9 cellular contexts compared by ENCODE assay signal in the genomic region with DNA sequence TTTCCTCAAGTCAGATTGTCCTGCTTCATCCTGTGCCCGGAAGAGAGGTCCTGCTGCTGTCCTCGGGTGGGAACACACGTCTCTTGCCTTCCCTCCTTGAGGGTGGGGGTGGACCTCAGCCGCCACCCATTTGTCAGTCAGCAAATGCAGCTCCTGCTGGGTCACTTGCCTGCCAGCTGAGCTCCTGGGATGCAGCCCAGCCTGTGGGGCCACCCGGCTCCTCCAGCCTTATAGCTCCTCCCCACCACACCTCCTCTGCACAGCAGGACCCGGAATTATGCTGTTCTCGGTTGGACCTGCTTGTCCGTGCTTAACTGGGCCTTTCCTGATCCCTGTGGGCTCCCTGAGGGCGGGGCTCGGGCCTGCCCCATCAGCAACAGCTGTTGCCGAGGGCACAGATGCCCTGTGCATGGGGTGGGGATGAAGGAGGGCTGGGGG. TPM values are rescaled to one million over a fixed set of nuclear protein-coding genes. Genes with fewer than 3 reads are reported as not detected.
A peak's percentile ranks its signal among the peaks of the same experiment; 100 is the strongest.
DNase-seq lines count a peak whose midpoint lies in the region; ATAC-seq and TF ChIP-seq lines count a peak whose summit lies in the region.
"Had no signal": no experiment of that assay in that cellular context is flagged by ENCODE, and none has a peak within 500 bp of the region (broad histone marks: within the 10 kb centered on the region; RNA-seq: fewer than 3 reads in every experiment).

No MANE protein-coding gene starts in this region.

- H3K27me3 Mint-ChIP-seq in HFFc6 (ENCODE audit: insufficient read depth): no peaks in the 10 kb centered on the region
- peaks cover 24 to 55% of the 10 kb centered on the region in 2 donors for H3K27me3 Mint-ChIP-seq in stimulated activated naive B cell treated with anti-CD40 and anti-IgM and Interleukin-4, amounts not matched to agents 10 μg/mL and 1 μg/mL and 100 μg/mL, for 72 hours
- peaks cover 3% of the 10 kb centered on the region for H3K27me3 Mint-ChIP-seq in activated CD8-positive, alpha-beta T cell treated with anti-CD3 and anti-CD28 coated beads, Interleukin-2, amount 10 ng/mL, durations not matched to agents 7 days and 5 days (ENCODE audit: low read depth)

- CTCF ChIA-PET in activated CD8-positive, alpha-beta T cell treated with anti-CD3 and anti-CD28 coated beads, Interleukin-2, amount 10 ng/mL, durations not matched to agents 7 days and 5 days (lab: Charles Lee): no interaction called here

- no peak for TF ChIP-seq CTCF in HFFc6 (IDR thresholded peaks at IDR 0.05)

- H3K9me3 Mint-ChIP-seq in HFFc6: no peaks in the 10 kb centered on the region
- H3K9me3 Mint-ChIP-seq in stimulated activated naive B cell treated with anti-CD40 and anti-IgM and Interleukin-4, amounts not matched to agents 10 μg/mL and 1 μg/mL and 100 μg/mL, for 72 hours: no peaks in the 10 kb centered on the region
- no peaks in the 10 kb centered on the region for H3K9me3 Mint-ChIP-seq in activated CD8-positive, alpha-beta T cell treated with anti-CD3 and anti-CD28 coated beads, Interleukin-2, amount 10 ng/mL, durations not matched to agents 7 days and 5 days (ENCODE audit: insufficient read depth)

- ATAC-seq in stimulated activated naive CD8-positive, alpha-beta T cell treated with anti-CD3 and anti-CD28 coated beads, Interleukin-15, Interleukin-2, amounts not matched to agents 100 U/mL and 50 U/mL, for 24 hours: no peak
- no peak for ATAC-seq in stimulated activated naive B cell treated with anti-CD40 and anti-IgM and Interleukin-4, amounts not matched to agents 10 μg/mL and 1 μg/mL and 100 μg/mL, for 72 hours (replicated peaks)
- ATAC-seq in activated CD8-positive, alpha-beta T cell treated with anti-CD3 and anti-CD28 coated beads, Interleukin-2, amount 10 ng/mL, durations not matched to agents 7 days and 5 days: no peak
- ATAC-seq in GM18498 (IDR thresholded peaks at IDR 0.05; ENCODE audit: unreplicated experiment): no peak

- H3K27me3 ChIP-seq in subcutaneous abdominal adipose tissue (ENCODE audit: control insufficient read depth in 5 of 5, insufficient read depth in 4 of 5, low read length in 5 of 5): no peaks in the 10 kb centered on the region

- H3K9ac ChIP-seq in subcutaneous abdominal adipose tissue (ENCODE audit: low read length in 5 of 5): peak overlapping the region in 2 of 5 donors; percentile 48 to 51

- no peak overlapping the region for H3K27ac Mint-ChIP-seq in HFFc6
- no peak overlapping the region for H3K27ac Mint-ChIP-seq in stimulated activated naive B cell treated with anti-CD40 and anti-IgM and Interleukin-4, amounts not matched to agents 10 μg/mL and 1 μg/mL and 100 μg/mL, for 72 hours
- no peak overlapping the region for H3K27ac Mint-ChIP-seq in activated CD8-positive, alpha-beta T cell treated with anti-CD3 and anti-CD28 coated beads, Interleukin-2, amount 10 ng/mL, durations not matched to agents 7 days and 5 days

- peak overlapping the region in 2 of 5 donors; percentile 14 to 32 for H3K4me3 ChIP-seq in subcutaneous abdominal adipose tissue (ENCODE audit: low read depth in 1 of 5, low read length in 5 of 5)

- DNase-seq in HFFc6: peak; percentile 49
- DNase-seq in astrocyte of the hippocampus (ENCODE audit: low read depth, low spot score): peak; percentile 80
- DNase-seq in hepatic stellate cell (ENCODE audit: low spot score): peak; percentile 79
- DNase-seq in stimulated activated naive CD8-positive, alpha-beta T cell treated with anti-CD3 and anti-CD28 coated beads, Interleukin-15, Interleukin-2, amounts not matched to agents 100 U/mL and 50 U/mL, for 24 hours: no peak
- no peak for DNase-seq in stimulated activated naive B cell treated with anti-CD40 and anti-IgM and Interleukin-4, amounts not matched to agents 10 μg/mL and 1 μg/mL and 100 μg/mL, for 72 hours
- no peak for DNase-seq in activated CD8-positive, alpha-beta T cell treated with anti-CD3 and anti-CD28 coated beads, Interleukin-2, amount 10 ng/mL, durations not matched to agents 7 days and 5 days
- DNase-seq: activated CD4-positive, CD25-positive, alpha-beta regulatory T cell treated with anti-CD3 and anti-CD28 coated beads, Interleukin-2, amount 50 U/mL, for 72 hours had no signal

- no peak overlapping the region for H3K4me3 Mint-ChIP-seq in HFFc6
- no peak overlapping the region for H3K4me3 Mint-ChIP-seq in stimulated activated naive B cell treated with anti-CD40 and anti-IgM and Interleukin-4, amounts not matched to agents 10 μg/mL and 1 μg/mL and 100 μg/mL, for 72 hours
- no peak overlapping the region for H3K4me3 Mint-ChIP-seq in activated CD8-positive, alpha-beta T cell treated with anti-CD3 and anti-CD28 coated beads, Interleukin-2, amount 10 ng/mL, durations not matched to agents 7 days and 5 days

- POLR2A ChIA-PET in activated CD8-positive, alpha-beta T cell treated with anti-CD3 and anti-CD28 coated beads, Interleukin-2, amount 10 ng/mL, durations not matched to agents 7 days and 5 days (lab: Charles Lee): interaction anchor here (0.6 kb wide), 1 partner anchor 243 kb away, joined by 4 read pairs; the partner anchor contains the start of gene WDR5

- H3K27ac ChIP-seq in subcutaneous abdominal adipose tissue (ENCODE audit: low read depth, low read length): peak overlapping the region; percentile 41

- H3K36me3 ChIP-seq in subcutaneous abdominal adipose tissue (ENCODE audit: control insufficient read depth in 5 of 5, insufficient read depth in 5 of 5, low read length in 5 of 5): peaks cover 0 to 3% (median 0%) of the 10 kb centered on the region in 5 donors

- no peaks in the 10 kb centered on the region for H3K36me3 Mint-ChIP-seq in HFFc6 (ENCODE audit: low read depth)
- H3K36me3 Mint-ChIP-seq in stimulated activated naive B cell treated with anti-CD40 and anti-IgM and Interleukin-4, amounts not matched to agents 10 μg/mL and 1 μg/mL and 100 μg/mL, for 72 hours: no peaks in the 10 kb centered on the region
- H3K36me3 Mint-ChIP-seq in activated CD8-positive, alpha-beta T cell treated with anti-CD3 and anti-CD28 coated beads, Interleukin-2, amount 10 ng/mL, durations not matched to agents 7 days and 5 days (ENCODE audit: low read depth): no peaks in the 10 kb centered on the region

- peaks cover 17% of the 10 kb centered on the region for H3K4me1 Mint-ChIP-seq in HFFc6 (ENCODE audit: low read depth)
- H3K4me1 Mint-ChIP-seq in stimulated activated naive B cell treated with anti-CD40 and anti-IgM and Interleukin-4, amounts not matched to agents 10 μg/mL and 1 μg/mL and 100 μg/mL, for 72 hours: peaks cover 31 to 45% of the 10 kb centered on the region in 2 donors
- peaks cover 26% of the 10 kb centered on the region for H3K4me1 Mint-ChIP-seq in activated CD8-positive, alpha-beta T cell treated with anti-CD3 and anti-CD28 coated beads, Interleukin-2, amount 10 ng/mL, durations not matched to agents 7 days and 5 days (ENCODE audit: low read depth)

- no peaks in the 10 kb centered on the region for H3K9me3 ChIP-seq in subcutaneous abdominal adipose tissue (ENCODE audit: control insufficient read depth in 5 of 5, low read length in 5 of 5)

- peaks cover 28 to 99% (median 95%) of the 10 kb centered on the region in 5 donors for H3K4me1 ChIP-seq in subcutaneous abdominal adipose tissue (ENCODE audit: control insufficient read depth in 5 of 5, insufficient read depth in 5 of 5, low read length in 5 of 5)

RNA-seq across cellular contexts. Expression of gene RXRA, which starts 52.7 kb away (rescaled TPM):
- 10 to 100 TPM; 23.2 to 31.9 (median 28.0) TPM for total RNA-seq in HFFc6 (2021; fragmentation: NEBNext Ultra II Directional; extraction: Animal tissue kit (Norgen Biotek cat#: 25700))
- 1 to 10 TPM; 3.8 to 4.2 TPM for total RNA-seq in activated CD8-positive, alpha-beta T cell treated with anti-CD3 and anti-CD28 coated beads, Interleukin-2, amount 10 ng/mL, durations not matched to agents 7 days and 5 days

Comparison
In these comparisons a context has a peak if more than half of its experiments do, and no peak if none do; other contexts are left out.
1. DNase-seq: peak in HFFc6 (single experiment), astrocyte of the hippocampus (single experiment) and hepatic stellate cell (single experiment); none in stimulated activated naive CD8-positive, alpha-beta T cell treated with anti-CD3 and anti-CD28 coated beads, Interleukin-15, Interleukin-2, amounts not matched to agents 100 U/mL and 50 U/mL, for 24 hours (single experiment), stimulated activated naive B cell treated with anti-CD40 and anti-IgM and Interleukin-4, amounts not matched to agents 10 μg/mL and 1 μg/mL and 100 μg/mL, for 72 hours (single experiment) and activated CD8-positive, alpha-beta T cell treated with anti-CD3 and anti-CD28 coated beads, Interleukin-2, amount 10 ng/mL, durations not matched to agents 7 days and 5 days (single experiment).
2. RNA of gene RXRA, which starts 52.7 kb away (total RNA-seq): 23.2 to 31.9 TPM in HFFc6; 3.8 to 4.2 TPM in activated CD8-positive, alpha-beta T cell treated with anti-CD3 and anti-CD28 coated beads, Interleukin-2, amount 10 ng/mL, durations not matched to agents 7 days and 5 days; every median in the first group is over 4 times any median in the second.